Comparison of ENCODE assay signal across 8 cellular contexts in the genomic region with DNA sequence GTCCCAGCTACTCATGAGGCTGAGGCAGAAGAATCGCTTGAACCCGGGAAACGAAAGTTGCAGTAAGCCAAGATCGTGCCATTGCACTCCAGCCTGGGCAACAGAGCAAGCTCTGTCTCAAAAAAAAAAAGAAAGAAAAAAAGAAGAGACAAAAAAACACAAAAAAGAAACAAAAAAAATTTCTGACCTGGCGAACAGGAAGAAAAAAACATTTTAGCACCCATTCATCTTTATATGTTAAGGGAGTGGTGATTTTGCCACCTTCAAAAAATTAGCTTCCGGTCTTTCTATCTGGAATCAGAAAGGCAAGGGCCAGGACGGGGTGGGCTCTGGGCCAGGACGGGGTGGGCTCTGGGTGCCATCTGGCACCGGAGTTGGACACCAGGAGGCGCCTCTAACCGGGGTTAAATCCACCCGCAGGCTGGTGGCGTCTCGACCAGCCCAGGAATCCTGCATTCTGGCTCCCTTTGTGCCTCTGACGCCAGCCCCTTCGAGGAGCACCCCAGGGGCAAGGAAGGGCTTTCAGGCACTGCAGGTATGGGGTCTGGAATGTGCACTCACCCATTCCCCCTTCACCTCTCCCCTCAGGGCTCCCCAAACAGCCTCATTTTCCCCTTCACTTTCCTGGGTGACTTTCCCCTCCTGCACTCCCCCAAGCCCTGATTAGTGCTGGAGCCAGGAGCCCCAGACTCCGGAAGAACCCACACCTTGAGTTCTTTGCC. TPM values are rescaled to one million over a fixed set of nuclear protein-coding genes. Genes with fewer than 3 reads are reported as not detected.
A peak's percentile ranks its signal among the peaks of the same experiment; 100 is the strongest.
DNase-seq lines count a peak whose midpoint lies in the region; ATAC-seq and TF ChIP-seq lines count a peak whose summit lies in the region.

No MANE protein-coding gene starts in this region.

- TF ChIP-seq CTCF in AG09309 (IDR thresholded peaks at IDR 0.05; ENCODE audit: control insufficient read depth, insufficient read depth, low read depth, low read length, missing control alignments) (peak; percentile 76), HCT116 (IDR thresholded peaks at IDR 0.05 in 2 of 3, conservative IDR thresholded peaks at IDR 0.05 in 1 of 3; ENCODE audit: borderline replicate concordance in 1 of 3, insufficient read depth in 1 of 3, low read depth in 2 of 3, low read length in 2 of 3) (peak; percentile 72 to 87 (median 76)), RWPE1 (conservative IDR thresholded peaks at IDR 0.05; ENCODE audit: low read depth) (peak; percentile 72), gastroesophageal sphincter (IDR thresholded peaks at IDR 0.05) (peak in 3 of 4 experiments; percentile 63 to 80 (median 69)), upper lobe of left lung (IDR thresholded peaks at IDR 0.05) (peak; percentile 64 to 83 (median 75))

- H3K36me3 ChIP-seq in HCT116 (ENCODE audit: control insufficient read depth in 1 of 2, insufficient read depth in 2 of 2, low read length in 2 of 2) (no peaks in the 10 kb centered on the region), gastroesophageal sphincter (peaks cover 0 to under 1% of the 10 kb centered on the region in 2 donors), upper lobe of left lung (no peaks in the 10 kb centered on the region)

- peak; percentile 96 for TF ChIP-seq RAD21 in HCT116 (IDR thresholded peaks at IDR 0.05; ENCODE audit: low read depth)

- TF ChIP-seq EP300 in gastroesophageal sphincter (IDR thresholded peaks at IDR 0.05) (no peak), upper lobe of left lung (IDR thresholded peaks at IDR 0.05) (no peak)

- H3K9me3 ChIP-seq in HCT116 (ENCODE audit: control insufficient read depth in 1 of 2, insufficient read depth in 1 of 2, low read depth in 1 of 2, low read length in 2 of 2) (no peaks in the 10 kb centered on the region), gastroesophageal sphincter (no peaks in the 10 kb centered on the region), upper lobe of left lung (no peaks in the 10 kb centered on the region)

- peak; percentile 83 for ATAC-seq in HCT116
- ATAC-seq in gastroesophageal sphincter: peak; percentile 63
- peak; percentile 48 to 81 for ATAC-seq in upper lobe of left lung (ENCODE audit: low FRiP score in 2 of 2)
- ATAC-seq in HG03469 (IDR thresholded peaks at IDR 0.05; ENCODE audit: unreplicated experiment): no peak

- DNase-seq in AG09309 (ENCODE audit: low read depth) (no peak), HCT116 (ENCODE audit: low read depth, low spot score) (peak; percentile 39), RWPE1 (ENCODE audit: low spot score) (peak; percentile 55), activated gamma-delta T cell treated with Interleukin-2 at 50 U/mL for 16 hours (peak; percentile 75), pons (ENCODE audit: low spot score) (peak; percentile 42), upper lobe of left lung (peak; percentile 84 to 87)

- 8 to 43% methylated on average over 6 to 13 of the region's 17 CpGs for WGBS in gastroesophageal sphincter (ENCODE audit: low coverage in 1 of 2), 2 donors
- 21 to 22% methylated on average over 17 of the region's 17 CpGs for WGBS in upper lobe of left lung, 2 donors

- H4K20me1 ChIP-seq in HCT116 (ENCODE audit: insufficient read depth): no peaks in the 10 kb centered on the region

- no peak overlapping the region for H2AFZ ChIP-seq in HCT116 (ENCODE audit: low read depth, low read length, poor library complexity, severe bottlenecking)

- H3K27ac ChIP-seq in HCT116 (ENCODE audit: low read depth, low read length) (peak overlapping the region; percentile 41), RWPE1 (peak overlapping the region; percentile 75), gastroesophageal sphincter (peak overlapping the region in 3 of 4 donors; percentile 33 to 47 (median 41)), upper lobe of left lung (peak overlapping the region in 1 of 4 donors; percentile 57)

- BruUV-seq in HCT116 (replicated peaks; lab: Mats Ljungman, UMichigan): no TSS peak

- no peaks in the 10 kb centered on the region for H3K9me2 ChIP-seq in HCT116 (ENCODE audit: insufficient read depth)

- CTCF ChIA-PET in HCT116 (lab: Charles Lee): interaction anchor here (0.7 to 2.9 kb wide), 7 partner anchors 9 to 96 kb away, joined by 3 to 33 read pairs (median 4); partner anchors contain the start of genes C19orf53 and ZSWIM4
- CTCF ChIA-PET in RWPE1 (lab: Yijun Ruan, JAX): interaction anchor here (0.6 to 0.9 kb wide), 4 partner anchors 16 to 128 kb away, joined by 3 to 5 read pairs (median 4); no protein-coding TSS in a partner anchor

- intact Hi-C loops in HCT116 (cut with micrococcal nuclease): loop anchor here (1.0 to 10.0 kb wide), 2 partner anchors 77 to 290 kb away; partner anchors contain the start of gene MISP3

- peaks cover 35 to 58% of the 10 kb centered on the region in 2 experiments for H3K4me1 ChIP-seq in HCT116 (ENCODE audit: control insufficient read depth in 1 of 2, insufficient read depth in 2 of 2, low read length in 2 of 2)
- H3K4me1 ChIP-seq in gastroesophageal sphincter: peaks cover 0 to 41% (median 14%) of the 10 kb centered on the region in 3 donors
- H3K4me1 ChIP-seq in upper lobe of left lung: peaks cover 50 to 66% (median 54%) of the 10 kb centered on the region in 4 donors

- peak overlapping the region; percentile 15; the same call in 1 of the 2 replicates for H3K9ac ChIP-seq in HCT116 (ENCODE audit: low read length)

- POLR2A ChIA-PET in HCT116 (lab: Charles Lee): interaction anchor here (0.7 to 2.6 kb wide), 2 partner anchors 68 to 74 kb away, joined by 3 to 11 read pairs; no protein-coding TSS in a partner anchor
- POLR2A ChIA-PET in RWPE1 (lab: Yijun Ruan, JAX; ENCODE audit: low non-redundant PET): no interaction called here

- peak overlapping the region; percentile 44 for H3K4me2 ChIP-seq in HCT116 (ENCODE audit: low read length)

- RAD21 ChIA-PET in HCT116 (lab: Charles Lee; ENCODE audit: low non-redundant PET in 1 of 2, low total read pairs in 2 of 2, uncharacterized antibody in 2 of 2, unreplicated experiment in 2 of 2): interaction anchor here (0.8 to 1.3 kb wide), 4 partner anchors 49 to 78 kb away, joined by 3 to 9 read pairs (median 6); no protein-coding TSS in a partner anchor

- H3K27me3 ChIP-seq in HCT116 (ENCODE audit: insufficient read depth, low read length): no peaks in the 10 kb centered on the region
- H3K27me3 ChIP-seq in gastroesophageal sphincter: no peaks in the 10 kb centered on the region
- no peaks in the 10 kb centered on the region for H3K27me3 ChIP-seq in upper lobe of left lung

- no peaks in the 10 kb centered on the region for H3K79me2 ChIP-seq in HCT116 (ENCODE audit: insufficient read depth, low read length)

- no peak overlapping the region for H3K4me3 ChIP-seq in AG09309 (ENCODE audit: control insufficient read depth, low read depth, low read length)
- no peak overlapping the region for H3K4me3 ChIP-seq in HCT116 (replicated peaks in 1 of 2; ENCODE audit: low read depth in 1 of 2, low read length in 2 of 2)
- no peak overlapping the region for H3K4me3 ChIP-seq in gastroesophageal sphincter
- H3K4me3 ChIP-seq in upper lobe of left lung: no peak overlapping the region

- TF ChIP-seq POLR2A in HCT116 (IDR thresholded peaks at IDR 0.05; ENCODE audit: borderline replicate concordance, extremely low read depth, insufficient read depth, insufficient read length): no peak
- TF ChIP-seq POLR2A in gastroesophageal sphincter (IDR thresholded peaks at IDR 0.05): no peak
- no peak for TF ChIP-seq POLR2A in upper lobe of left lung (IDR thresholded peaks at IDR 0.05)

TF ChIP-seq in HCT116, 20 proteins besides CTCF, POLR2A, EP300 and RAD21:
- TF ChIP-seq CBX3 (IDR thresholded peaks at IDR 0.05; ENCODE audit: low read depth): 0 out of 2 replicates have a peak, but pooled peaks have one; percentile 36
- no peak for TF ChIP-seq ATF3 (IDR thresholded peaks at IDR 0.05)

RNA-seq across cellular contexts. Expression of gene ZSWIM4, which starts 10.4 kb away (rescaled TPM):
- total RNA-seq in HCT116 (2021; ENCODE audit: unreplicated experiment) (9.8 TPM), gastroesophageal sphincter (1 to 10 TPM; 3.9 to 9.2 (median 4.2) TPM), upper lobe of left lung (10 to 100 TPM in 4 of 6 donors, 1 to 10 TPM in 2; 7.3 to 22.6 (median 10.1) TPM)
- polyA plus RNA-seq in HCT116 (2012): 5.4 and 6.1 TPM in 2 replicates

RNA-seq across cellular contexts. Expression of gene C19orf53, which starts 10.6 kb away (rescaled TPM):
- total RNA-seq in HCT116 (2021; ENCODE audit: unreplicated experiment) (115 TPM), gastroesophageal sphincter (100 to 1,000 TPM; 123 to 142 (median 128) TPM), upper lobe of left lung (100 to 1,000 TPM in 3 of 6 donors, 10 to 100 TPM in 2, 1 to 10 TPM in 1; 9.4 to 158 (median 96.5) TPM)
- 217 and 237 TPM in 2 replicates for polyA plus RNA-seq in HCT116 (2012)

RNA-seq across cellular contexts. Expression of gene MRI1, which starts 20.6 kb away (rescaled TPM):
- 19.6 TPM for total RNA-seq in HCT116 (2021; ENCODE audit: unreplicated experiment)
- polyA plus RNA-seq in HCT116 (2012): 11.1 and 13.1 TPM in 2 replicates
- total RNA-seq in gastroesophageal sphincter: 10 to 100 TPM; 31.2 to 51.8 (median 42.2) TPM
- 100 to 1,000 TPM in 2 of 6 donors, 10 to 100 TPM in 4; 29.4 to 155 (median 42.3) TPM for total RNA-seq in upper lobe of left lung
